In genomic region chr2:156332452-156333273, GRCh38 we compare ENCODE assay signal across 8 cellular contexts. TPM values are rescaled to one million over a fixed set of nuclear protein-coding genes. Genes with fewer than 3 reads are reported as not detected.
A peak's percentile ranks its signal among the peaks of the same experiment; 100 is the strongest.
DNase-seq lines count a peak whose midpoint lies in the region; ATAC-seq and TF ChIP-seq lines count a peak whose summit lies in the region.

TSS of gene NR4A2 (minus strand) at chr2:156332721. CDS start at chr2:156330186, 2,535 bp downstream.

- H3K36me3 Mint-ChIP-seq in CD8-positive, alpha-beta T cell = peaks cover 47% of the 10 kb centered on the region
- no peaks in the 10 kb centered on the region for H3K36me3 Mint-ChIP-seq in mesothelial cell of epicardium

- H3K27me3 Mint-ChIP-seq in CD8-positive, alpha-beta T cell (ENCODE audit: low read depth) = peaks cover 24% of the 10 kb centered on the region
- peaks cover 56% of the 10 kb centered on the region for H3K27me3 Mint-ChIP-seq in mesothelial cell of epicardium (ENCODE audit: low read depth)

- no peaks in the 10 kb centered on the region for H3K36me3 ChIP-seq in CD8-positive, alpha-beta T cell (ENCODE audit: insufficient read depth, low read length)
- H3K36me3 ChIP-seq in endocrine pancreas (ENCODE audit: control insufficient read depth, insufficient read depth, low read length) = no peaks in the 10 kb centered on the region

- peak within 1 kb of the TSS; percentile 98 for H3K27ac Mint-ChIP-seq in CD8-positive, alpha-beta T cell
- peak within 1 kb of the TSS; percentile 91 for H3K27ac Mint-ChIP-seq in mesothelial cell of epicardium

- no peak for TF ChIP-seq CTCF in CD8-positive, alpha-beta T cell (IDR thresholded peaks at IDR 0.05)
- no peak for TF ChIP-seq CTCF in HL-60 (IDR thresholded peaks at IDR 0.05; ENCODE audit: insufficient read depth, low read length)
- no peak for TF ChIP-seq CTCF in mesothelial cell of epicardium (IDR thresholded peaks at IDR 0.05; ENCODE audit: unreplicated experiment)

- H3K4me3 Mint-ChIP-seq in CD8-positive, alpha-beta T cell = peak within 1 kb of the TSS; percentile 90
- H3K4me3 Mint-ChIP-seq in mesothelial cell of epicardium = peak within 1 kb of the TSS; percentile 86

- peak within 1 kb of the TSS; percentile 100 for H3K9ac ChIP-seq in endocrine pancreas (ENCODE audit: control insufficient read depth, insufficient read depth, low read length)

- DNase-seq in CD8-positive, alpha-beta T cell = peak; percentile 82 to 96 (median 88)
- peak; percentile 64 to 83 for DNase-seq in HL-60 (ENCODE audit: low read depth in 1 of 2, low spot score in 1 of 2)
- peak; percentile 78 for DNase-seq in NOMO-1 treated with dmso at 0.1 percent for 144 hours (lab: John Stamatoyannopoulos, UW; ENCODE audit: unreplicated experiment)
- DNase-seq in activated CD8-positive, alpha-beta memory T cell treated with anti-CD3 and anti-CD28 coated beads, Interleukin-2, amount 50 U/mL, for 1 hour (ENCODE audit: extremely low read depth) = peak; percentile 92
- DNase-seq in mesothelial cell of epicardium (ENCODE audit: low spot score in 2 of 2, unreplicated experiment in 2 of 2) = peak; percentile 42 to 74
- DNase-seq in stimulated activated CD8-positive, alpha-beta memory T cell treated with anti-CD3 and anti-CD28 coated beads, Interleukin-15, amount 100 ng/mL, for 48 hours (ENCODE audit: low read depth in 2 of 2) = peak; percentile 85 to 86

- intact Hi-C loops in CD8-positive, alpha-beta T cell (cut with DNase I, micrococcal nuclease) = loop anchor here (5.0 to 10.0 kb wide), 3 partner anchors 1082 to 1135 kb away; partner anchors contain the start of gene CYTIP (in 2 of the 2)

- H3K9me3 ChIP-seq in CD8-positive, alpha-beta T cell (ENCODE audit: low read length) = no peaks in the 10 kb centered on the region
- no peaks in the 10 kb centered on the region for H3K9me3 ChIP-seq in endocrine pancreas (ENCODE audit: control insufficient read depth, low read length)

- ATAC-seq in CD8-positive, alpha-beta T cell = peak; percentile 60
- peak; percentile 70 for ATAC-seq in GM19468 (IDR thresholded peaks at IDR 0.05; ENCODE audit: extremely low read depth, unreplicated experiment)

- H3K27ac ChIP-seq in CD8-positive, alpha-beta T cell (ENCODE audit: low read depth, low read length) = peak within 1 kb of the TSS; percentile 91
- H3K27ac ChIP-seq in HL-60 (replicated peaks) = peak within 1 kb of the TSS; percentile 97

- H3K4me3 ChIP-seq in CD8-positive, alpha-beta T cell (ENCODE audit: low read depth, low read length) = peak within 1 kb of the TSS; percentile 83
- H3K4me3 ChIP-seq in HL-60 (replicated peaks; ENCODE audit: insufficient read depth, low read length) = peak within 1 kb of the TSS; percentile 71
- peak within 1 kb of the TSS; percentile 80 for H3K4me3 ChIP-seq in endocrine pancreas (ENCODE audit: control insufficient read depth, insufficient read depth, low read length)

- peaks cover 44% of the 10 kb centered on the region for H3K4me1 Mint-ChIP-seq in CD8-positive, alpha-beta T cell (ENCODE audit: low read depth)
- peaks cover 27% of the 10 kb centered on the region for H3K4me1 Mint-ChIP-seq in mesothelial cell of epicardium

- POLR2A ChIA-PET in CD8-positive, alpha-beta T cell (lab: Charles Lee) = interaction anchor here (0.9 to 4.4 kb wide), 3 partner anchors 9 to 103 kb away, joined by 3 to 31 read pairs (median 20); partner anchors contain the start of gene GPD2

- peaks cover 33% of the 10 kb centered on the region for H3K4me1 ChIP-seq in CD8-positive, alpha-beta T cell (ENCODE audit: insufficient read depth, low read length)
- peaks cover 7% of the 10 kb centered on the region for H3K4me1 ChIP-seq in endocrine pancreas (ENCODE audit: control insufficient read depth, insufficient read depth, low read length)

- no peaks in the 10 kb centered on the region for H3K9me3 Mint-ChIP-seq in CD8-positive, alpha-beta T cell
- H3K9me3 Mint-ChIP-seq in mesothelial cell of epicardium = no peaks in the 10 kb centered on the region

- CTCF ChIA-PET in CD8-positive, alpha-beta T cell (lab: Charles Lee) = interaction anchor here (0.9 kb wide), 1 partner anchor 9 kb away, joined by 3 read pairs; no protein-coding TSS in a partner anchor

- no peaks in the 10 kb centered on the region for H3K27me3 ChIP-seq in CD8-positive, alpha-beta T cell (ENCODE audit: insufficient read depth, low read length)
- H3K27me3 ChIP-seq in HL-60 (ENCODE audit: insufficient read depth, poor library complexity, severe bottlenecking) (no peaks in the 10 kb centered on the region), endocrine pancreas (ENCODE audit: control insufficient read depth, insufficient read depth, low read length) (no peaks in the 10 kb centered on the region)

RNA-seq across cellular contexts. Expression of gene NR4A2, which starts in this region (rescaled TPM):
- 100 to 1,000 TPM; 777 to 796 TPM for total RNA-seq in CD8-positive, alpha-beta T cell
- total RNA-seq in mesothelial cell of epicardium = 1.6 to 2.1 TPM (median 1.7 TPM) in 3 replicates

Comparison
In these comparisons a context has a peak if more than half of its experiments do, and no peak if none do; other contexts are left out.
1. Peak in every context shown above with its lines: DNase-seq, ATAC-seq, H3K4me3 ChIP-seq and H3K27ac ChIP-seq.
2. RNA of gene NR4A2 (total RNA-seq): 777 to 796 TPM in CD8-positive, alpha-beta T cell; 1.6 to 2.1 TPM in mesothelial cell of epicardium; every median in the first group is over 100 times any median in the second.